In the genomic region with DNA sequence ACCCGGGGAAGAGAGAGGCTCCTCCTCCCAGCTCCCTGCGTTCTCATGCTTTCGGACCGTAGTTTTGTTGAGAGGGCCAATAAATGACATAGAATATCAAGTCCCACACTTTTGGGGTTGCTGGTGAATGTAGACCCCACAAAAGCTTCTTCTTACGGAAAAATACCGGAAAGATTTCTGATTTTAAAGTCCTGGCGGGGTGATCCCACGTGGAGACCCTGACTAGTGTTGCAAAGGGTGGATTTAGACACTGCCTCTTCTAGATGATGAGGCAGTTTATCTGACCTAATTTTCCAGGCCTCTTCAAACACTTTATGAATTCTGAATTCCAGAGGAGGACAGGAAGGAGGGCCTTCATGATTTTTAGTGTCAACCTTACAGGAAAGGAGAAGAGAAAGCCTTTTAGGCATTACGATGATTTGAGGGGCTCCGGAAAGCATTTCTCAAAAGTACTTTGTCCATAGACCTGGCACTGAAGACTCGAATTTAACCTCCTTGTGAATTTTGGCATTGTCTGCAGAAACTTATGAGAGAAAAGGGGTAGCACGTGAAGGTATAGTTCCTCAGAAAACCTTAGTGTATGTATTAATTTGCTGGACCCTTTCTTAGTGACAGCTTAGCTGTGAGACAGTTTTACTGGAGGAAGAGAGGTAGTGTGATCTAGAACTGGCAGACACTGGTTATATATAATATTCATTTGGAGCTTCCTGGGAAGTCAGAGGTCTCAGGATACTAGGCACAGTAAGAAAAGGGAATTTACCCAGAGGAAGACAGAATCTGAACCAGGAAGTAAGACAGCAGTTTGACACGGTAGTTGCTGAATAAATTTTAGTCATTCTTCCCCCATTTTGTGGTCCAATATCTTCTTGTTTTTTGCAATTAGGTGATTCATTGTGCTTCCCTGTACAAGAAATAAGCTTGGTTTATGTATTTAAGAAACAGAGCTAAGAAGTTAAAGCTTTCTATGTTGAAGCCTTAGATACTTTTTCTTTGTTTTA, we compare ENCODE assay signal across 6 cellular contexts. TPM values are rescaled to one million over a fixed set of nuclear protein-coding genes. Genes with fewer than 3 reads are reported as not detected.
DNase-seq lines count a peak whose midpoint lies in the region; ATAC-seq and TF ChIP-seq lines count a peak whose summit lies in the region.

No MANE protein-coding gene starts in this region.

- H3K9me3 ChIP-seq in lung (ENCODE audit: control insufficient read depth in 2 of 2, insufficient read depth in 1 of 2, low read length in 1 of 2) = no peaks in the 10 kb centered on the region

- H3K36me3 ChIP-seq in lung (ENCODE audit: control insufficient read depth in 2 of 2, insufficient read depth in 2 of 2, low read length in 2 of 2) = peaks cover 12% of the 10 kb centered on the region in 2 donors

- H3K27ac ChIP-seq in lung (ENCODE audit: low read depth in 1 of 2, low read length in 1 of 2) = peak overlapping the region; percentile 85 to 99

- no peaks in the 10 kb centered on the region for H3K27me3 ChIP-seq in lung (ENCODE audit: control insufficient read depth, insufficient read depth)

- 1% methylated on average over 13 of the region's 13 CpGs for WGBS in lung, 2 donors

- no peaks in the 10 kb centered on the region for H3K9me3 Mint-ChIP-seq in activated T-helper 1 cell treated with anti-CD3 and anti-CD28 coated beads, Interleukin-12 subunit alpha, Interleukin-12 subunit beta, Interleukin-2, Interleukin-4 antibody, amounts not matched to agents 30 ng/mL and 10 ng/mL and 1 ng/mL, durations not matched to agents 14 hours and 24 hours and 36 hours

- peaks cover 8 to 9% of the 10 kb centered on the region in 2 donors for H3K4me1 ChIP-seq in lung (ENCODE audit: control insufficient read depth in 2 of 2, insufficient read depth in 2 of 2, low read length in 2 of 2)

- intact Hi-C loops in activated T-helper 1 cell treated with anti-CD3 and anti-CD28 coated beads, Interleukin-12 subunit alpha, Interleukin-12 subunit beta, Interleukin-2, Interleukin-4 antibody, amounts not matched to agents 30 ng/mL and 10 ng/mL and 1 ng/mL, durations not matched to agents 14 hours and 24 hours and 36 hours (cut with micrococcal nuclease) = loop anchor here (2.0 to 5.0 kb wide), 4 partner anchors 345 to 1247 kb away; a partner anchor contains a TSS

- peaks cover 2% of the 10 kb centered on the region for H3K27me3 Mint-ChIP-seq in activated T-helper 1 cell treated with anti-CD3 and anti-CD28 coated beads, Interleukin-12 subunit alpha, Interleukin-12 subunit beta, Interleukin-2, Interleukin-4 antibody, amounts not matched to agents 30 ng/mL and 10 ng/mL and 1 ng/mL, durations not matched to agents 14 hours and 24 hours and 36 hours (ENCODE audit: insufficient read depth)

- peaks cover 24% of the 10 kb centered on the region for H3K36me3 Mint-ChIP-seq in activated T-helper 1 cell treated with anti-CD3 and anti-CD28 coated beads, Interleukin-12 subunit alpha, Interleukin-12 subunit beta, Interleukin-2, Interleukin-4 antibody, amounts not matched to agents 30 ng/mL and 10 ng/mL and 1 ng/mL, durations not matched to agents 14 hours and 24 hours and 36 hours (ENCODE audit: low read depth)

- H3K4me3 Mint-ChIP-seq in activated T-helper 1 cell treated with anti-CD3 and anti-CD28 coated beads, Interleukin-12 subunit alpha, Interleukin-12 subunit beta, Interleukin-2, Interleukin-4 antibody, amounts not matched to agents 30 ng/mL and 10 ng/mL and 1 ng/mL, durations not matched to agents 14 hours and 24 hours and 36 hours = peak overlapping the region; percentile 92

- ATAC-seq in HG02973 (IDR thresholded peaks at IDR 0.05; ENCODE audit: unreplicated experiment) (peak; percentile 8), lung (ENCODE audit: insufficient read depth, low FRiP score) (peak; percentile 7)

- H3K4me1 Mint-ChIP-seq in activated T-helper 1 cell treated with anti-CD3 and anti-CD28 coated beads, Interleukin-12 subunit alpha, Interleukin-12 subunit beta, Interleukin-2, Interleukin-4 antibody, amounts not matched to agents 30 ng/mL and 10 ng/mL and 1 ng/mL, durations not matched to agents 14 hours and 24 hours and 36 hours (ENCODE audit: low read depth) = peaks cover 21% of the 10 kb centered on the region

- H3K27ac Mint-ChIP-seq in activated T-helper 1 cell treated with anti-CD3 and anti-CD28 coated beads, Interleukin-12 subunit alpha, Interleukin-12 subunit beta, Interleukin-2, Interleukin-4 antibody, amounts not matched to agents 30 ng/mL and 10 ng/mL and 1 ng/mL, durations not matched to agents 14 hours and 24 hours and 36 hours = peak overlapping the region; percentile 93

- peak overlapping the region; percentile 79 for H3K4me3 ChIP-seq in lung

- no peak for TF ChIP-seq CTCF in lung (IDR thresholded peaks at IDR 0.05; ENCODE audit: control extremely low read depth, extremely low read depth)

- DNase-seq in EH (ENCODE audit: low read depth) (peak; percentile 54), lung (ENCODE audit: low spot score) (no peak), NCI-H748 (lab: John Stamatoyannopoulos, UW; ENCODE audit: unreplicated experiment) (no peak), activated gamma-delta T cell treated with Interleukin-2 at 50 U/mL for 16 hours (no peak)
- DNase-seq in activated T-helper 1 cell treated with anti-CD3 and anti-CD28 coated beads, Interleukin-12 subunit alpha, Interleukin-12 subunit beta, Interleukin-2, Interleukin-4 antibody, amounts not matched to agents 30 ng/mL and 10 ng/mL and 1 ng/mL, durations not matched to agents 14 hours and 24 hours and 36 hours (ENCODE audit: low spot score) = no peak

RNA-seq across cellular contexts. Expression of a gene that starts 0.9 kb away (rescaled TPM):
- 26.2 and 27.6 TPM in 2 replicates for total RNA-seq in activated T-helper 1 cell treated with anti-CD3 and anti-CD28 coated beads, Interleukin-12 subunit alpha, Interleukin-12 subunit beta, Interleukin-2, Interleukin-4 antibody, amounts not matched to agents 30 ng/mL and 10 ng/mL and 1 ng/mL, durations not matched to agents 14 hours and 24 hours and 36 hours
- total RNA-seq in lung = 10 to 100 TPM; 35.4 to 44.6 TPM
- 10 to 100 TPM; 22.5 to 35.8 TPM for polyA plus RNA-seq in lung

RNA-seq across cellular contexts. Expression of a gene that starts 15.7 kb away (rescaled TPM):
- 28.8 and 32.6 TPM in 2 replicates for total RNA-seq in activated T-helper 1 cell treated with anti-CD3 and anti-CD28 coated beads, Interleukin-12 subunit alpha, Interleukin-12 subunit beta, Interleukin-2, Interleukin-4 antibody, amounts not matched to agents 30 ng/mL and 10 ng/mL and 1 ng/mL, durations not matched to agents 14 hours and 24 hours and 36 hours
- total RNA-seq in lung = 10 to 100 TPM; 22.2 to 35.8 TPM
- 10 to 100 TPM; 32.9 to 39.4 TPM for polyA plus RNA-seq in lung

RNA-seq across cellular contexts. Expression of a gene that starts 22.4 kb away (rescaled TPM):
- total RNA-seq in activated T-helper 1 cell treated with anti-CD3 and anti-CD28 coated beads, Interleukin-12 subunit alpha, Interleukin-12 subunit beta, Interleukin-2, Interleukin-4 antibody, amounts not matched to agents 30 ng/mL and 10 ng/mL and 1 ng/mL, durations not matched to agents 14 hours and 24 hours and 36 hours = 32.7 and 38.5 TPM in 2 replicates
- 10 to 100 TPM in 1 of 2 donors, 1 to 10 TPM in 1; 8.9 to 25.0 TPM for total RNA-seq in lung
- 1 to 10 TPM; 3.3 to 7.0 TPM for polyA plus RNA-seq in lung

RNA-seq across cellular contexts. Expression of a gene that starts 49.6 kb away (rescaled TPM):
- 11.5 and 14.4 TPM in 2 replicates for total RNA-seq in activated T-helper 1 cell treated with anti-CD3 and anti-CD28 coated beads, Interleukin-12 subunit alpha, Interleukin-12 subunit beta, Interleukin-2, Interleukin-4 antibody, amounts not matched to agents 30 ng/mL and 10 ng/mL and 1 ng/mL, durations not matched to agents 14 hours and 24 hours and 36 hours
- total RNA-seq in lung = 10 to 100 TPM; 16.3 to 17.7 TPM
- polyA plus RNA-seq in lung = 1 to 10 TPM; 3.1 to 6.0 TPM
